ENCODE assay signal across 26 cellular contexts in the genomic region with DNA sequence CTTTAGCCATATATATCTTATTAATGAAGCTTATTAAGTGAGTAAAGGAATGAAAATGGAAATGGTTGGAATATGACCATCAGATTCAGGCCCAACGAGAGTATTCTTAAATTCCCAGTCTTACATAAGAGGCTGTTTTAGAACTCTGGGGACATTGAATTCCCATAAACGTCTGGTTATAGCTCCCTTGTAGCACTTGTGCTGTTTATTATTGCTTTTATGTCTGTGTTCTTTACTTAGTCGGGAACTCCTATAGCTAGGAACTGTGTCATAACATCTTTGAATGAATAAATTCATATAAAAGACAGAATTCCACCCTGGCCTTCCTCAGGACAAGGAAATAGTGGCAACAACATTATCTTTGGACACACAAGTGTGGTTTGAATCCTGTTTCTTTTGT. TPM values are rescaled to one million over a fixed set of nuclear protein-coding genes. Genes with fewer than 3 reads are reported as not detected.
"Had no signal": no experiment of that assay in that cellular context is flagged by ENCODE, and none has a peak within 500 bp of the region (broad histone marks: within the 10 kb centered on the region; RNA-seq: fewer than 3 reads in every experiment).

No MANE protein-coding gene starts in this region.

- H3K9me3 ChIP-seq: stomach, suprapubic skin, testis, thoracic aorta, thyroid gland, tibial artery, tibial nerve, transverse colon, upper lobe of left lung, upper lobe of right lung, uterus, vagina had no signal

- DNase-seq: stimulated activated CD4-positive, alpha-beta T cell treated with anti-CD3 and anti-CD28 coated beads, Interleukin-2, amount 100 ng/mL, for 48 hours; stimulated activated CD4-positive, alpha-beta T cell treated with anti-CD3 and anti-CD28 coated beads, Interleukin-4, amount 100 ng/mL, for 1 hour; stimulated activated CD4-positive, alpha-beta T cell treated with anti-CD3 and anti-CD28 coated beads, Interleukin-4, amount 100 ng/mL, for 24 hours; stimulated activated CD4-positive, alpha-beta T cell treated with anti-CD3 and anti-CD28 coated beads, Interleukin-4, amount 100 ng/mL, for 4 hours; stimulated activated CD8-positive, alpha-beta memory T cell treated with anti-CD3 and anti-CD28 coated beads, Interleukin-4, amount 100 ng/mL, for 48 hours; stimulated activated naive B cell treated with anti-CD40 and anti-IgM and Interleukin-4, amounts not matched to agents 10 μg/mL and 1 μg/mL and 100 μg/mL, for 72 hours; stimulated activated naive CD4-positive, alpha-beta T cell; stimulated activated naive CD4-positive, alpha-beta T cell treated with Interleukin-2 at 50 U/mL for 16 hours; stimulated activated naive CD8-positive, alpha-beta T cell treated with anti-CD3 and anti-CD28 coated beads, Interleukin-15, amount 100 ng/mL, for 72 hours; stimulated activated naive CD8-positive, alpha-beta T cell treated with anti-CD3 and anti-CD28 coated beads, Interleukin-15, Interleukin-2, amounts not matched to agents 100 U/mL and 50 U/mL, for 24 hours; stomach; substantia nigra; testis; thyroid gland; tibial artery; transverse colon; trophoblast cell; upper lobe of left lung; upper lobe of right lung; uterus had no signal

- ATAC-seq: stimulated activated effector memory CD8-positive, alpha-beta T cell treated with anti-CD3 and anti-CD28 coated beads, Interleukin-12 subunit alpha, Interleukin-12 subunit beta, amount 100 ng/mL, for 72 hours; stimulated activated memory B cell treated with anti-CD40 and anti-IgM and Interleukin-4, amounts not matched to agents 10 μg/mL and 1 μg/mL and 100 μg/mL, for 72 hours; stimulated activated naive B cell treated with anti-CD40 and anti-IgM and Interleukin-4, amounts not matched to agents 10 μg/mL and 1 μg/mL and 100 μg/mL, for 72 hours; stimulated activated naive CD8-positive, alpha-beta T cell treated with anti-CD3 and anti-CD28 coated beads, Interleukin-15, amount 100 ng/mL, for 72 hours; stimulated activated naive CD8-positive, alpha-beta T cell treated with anti-CD3 and anti-CD28 coated beads, Interleukin-15, Interleukin-2, amounts not matched to agents 100 U/mL and 50 U/mL, for 24 hours; upper lobe of right lung had no signal

- H3K4me3 ChIP-seq: stomach, suprapubic skin, testis, thoracic aorta, thyroid gland, tibial artery, tibial nerve, transverse colon, upper lobe of left lung, upper lobe of right lung, uterus, vagina had no signal

- H3K36me3 ChIP-seq: stomach, suprapubic skin, thoracic aorta, thyroid gland, tibial artery, tibial nerve, transverse colon, upper lobe of left lung, upper lobe of right lung, uterus, vagina had no signal

- H3K27ac ChIP-seq: stomach, suprapubic skin, testis, thoracic aorta, thyroid gland, tibial artery, tibial nerve, transverse colon, upper lobe of left lung, upper lobe of right lung, uterus, vagina had no signal

- H3K4me1 ChIP-seq: stomach, suprapubic skin, testis, thyroid gland, tibial artery, tibial nerve, transverse colon, upper lobe of left lung, upper lobe of right lung, uterus, vagina had no signal

- H3K27me3 ChIP-seq: stomach, suprapubic skin, testis, thyroid gland, tibial artery, tibial nerve, transverse colon, upper lobe of left lung, upper lobe of right lung, uterus, vagina had no signal

RNA-seq across cellular contexts. Expression of a gene that starts 58.4 kb away (rescaled TPM):
- total RNA-seq: suprapubic skin, thoracic aorta, tibial nerve, vagina had no signal
